Comparison of ENCODE assay signal across 29 cellular contexts in the genomic region with DNA sequence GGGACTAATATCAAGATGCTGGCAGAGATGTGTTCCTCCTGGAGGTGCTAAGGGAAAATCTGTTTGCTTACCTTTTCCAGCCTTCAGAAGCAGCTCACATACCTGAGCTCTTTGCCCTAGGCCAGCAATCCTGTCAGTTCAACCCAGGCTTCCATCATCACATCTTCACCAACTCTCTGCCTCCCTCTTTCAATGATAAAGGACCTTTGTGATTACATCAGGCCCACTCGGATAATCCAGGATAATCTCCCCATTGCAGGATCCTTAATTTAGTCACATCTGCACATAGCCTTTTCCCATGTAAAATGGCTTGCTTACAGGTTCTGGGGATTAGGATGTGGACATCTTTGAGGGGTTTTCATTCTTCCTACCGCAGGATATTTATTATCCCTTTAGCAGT.
"Had no signal": no experiment of that assay in that cellular context is flagged by ENCODE, and none has a peak within 500 bp of the region (broad histone marks: within the 10 kb centered on the region; RNA-seq: fewer than 3 reads in every experiment).

No MANE protein-coding gene starts in this region.

- DNase-seq: dorsolateral prefrontal cortex; effector CD8-positive, alpha-beta T cell; endodermal cell; foreskin fibroblast; gastrocnemius medialis; head of caudate nucleus; left ventricle myocardium superior; lower lobe of right lung; mucosa of descending colon; naive B cell; stimulated activated CD4-positive, alpha-beta T cell treated with anti-CD3 and anti-CD28 coated beads, Interleukin-12 subunit alpha, Interleukin-12 subunit beta, amount 100 ng/mL, for 4 hours; stimulated activated CD4-positive, alpha-beta T cell treated with anti-CD3 and anti-CD28 coated beads, Interleukin-1b, Interleukin-23, amount 100 ng/mL, for 48 hours; stimulated activated CD4-positive, alpha-beta T cell treated with anti-CD3 and anti-CD28 coated beads, Interleukin-4, amount 100 ng/mL, for 1 hour; stimulated activated CD8-positive, alpha-beta memory T cell treated with anti-CD3 and anti-CD28 coated beads, Interleukin-4, amount 100 ng/mL, for 48 hours; stimulated activated naive CD4-positive, alpha-beta T cell; stimulated activated naive CD8-positive, alpha-beta T cell treated with anti-CD3 and anti-CD28 coated beads, Interleukin-15, amount 100 ng/mL, for 72 hours; transverse colon; upper lobe of right lung; uterus had no signal

- H3K4me1 Mint-ChIP-seq: neural crest cell had no signal

- H3K4me3 Mint-ChIP-seq: endodermal cell; mesothelial cell of epicardium; naive B cell; natural killer cell treated with Interleukin-12 subunit alpha and Interleukin-12 subunit beta and Interleukin-15 and Interleukin-18, amount 100 ng/mL, for 72 hours; neural crest cell; stimulated activated naive CD8-positive, alpha-beta T cell treated with anti-CD3 and anti-CD28 coated beads, Interleukin-15, amount 100 ng/mL, for 72 hours had no signal

- H3K27me3 Mint-ChIP-seq: naive B cell; natural killer cell treated with Interleukin-12 subunit alpha and Interleukin-12 subunit beta and Interleukin-15 and Interleukin-18, amount 100 ng/mL, for 72 hours; stimulated activated naive CD8-positive, alpha-beta T cell treated with anti-CD3 and anti-CD28 coated beads, Interleukin-15, amount 100 ng/mL, for 72 hours had no signal

- H3K36me3 Mint-ChIP-seq: natural killer cell treated with Interleukin-12 subunit alpha and Interleukin-12 subunit beta and Interleukin-15 and Interleukin-18, amount 100 ng/mL, for 72 hours had no signal

- H3K4me1 ChIP-seq: gastrocnemius medialis, lower lobe of right lung, prostate gland, right atrium auricular region, transverse colon, upper lobe of right lung, uterus had no signal

- H3K9me3 ChIP-seq: gastrocnemius medialis, lower lobe of right lung, mucosa of descending colon, prostate gland, right atrium auricular region, suprapubic skin, transverse colon, upper lobe of right lung, uterus had no signal

- H3K9me3 Mint-ChIP-seq: endodermal cell; mesothelial cell of epicardium; naive B cell; natural killer cell treated with Interleukin-12 subunit alpha and Interleukin-12 subunit beta and Interleukin-15 and Interleukin-18, amount 100 ng/mL, for 72 hours; neural crest cell; stimulated activated naive CD8-positive, alpha-beta T cell treated with anti-CD3 and anti-CD28 coated beads, Interleukin-15, amount 100 ng/mL, for 72 hours had no signal

- H3K27ac ChIP-seq: dorsolateral prefrontal cortex, epithelial cell of prostate, gastrocnemius medialis, lower lobe of right lung, prostate gland, right atrium auricular region, suprapubic skin, transverse colon, upper lobe of right lung, uterus had no signal

- H3K27ac Mint-ChIP-seq: endodermal cell; naive B cell; natural killer cell treated with Interleukin-12 subunit alpha and Interleukin-12 subunit beta and Interleukin-15 and Interleukin-18, amount 100 ng/mL, for 72 hours; stimulated activated naive CD8-positive, alpha-beta T cell treated with anti-CD3 and anti-CD28 coated beads, Interleukin-15, amount 100 ng/mL, for 72 hours had no signal

- H3K4me3 ChIP-seq: dorsolateral prefrontal cortex, gastrocnemius medialis, lower lobe of right lung, mucosa of descending colon, prostate gland, right atrium auricular region, smooth muscle cell, suprapubic skin, transverse colon, upper lobe of right lung, uterus had no signal

- ATAC-seq: esophagus mucosa; gastrocnemius medialis; left ventricle myocardium superior; lower lobe of right lung; mucosa of descending colon; natural killer cell treated with Interleukin-12 subunit alpha and Interleukin-12 subunit beta and Interleukin-15 and Interleukin-18, amount 100 ng/mL, for 72 hours; sciatic nerve; stimulated activated naive CD8-positive, alpha-beta T cell treated with anti-CD3 and anti-CD28 coated beads, Interleukin-15, amount 100 ng/mL, for 72 hours; upper lobe of right lung had no signal

- H3K27me3 ChIP-seq: gastrocnemius medialis, right atrium auricular region, suprapubic skin, transverse colon, upper lobe of right lung, uterus had no signal

- H3K36me3 ChIP-seq: gastrocnemius medialis, prostate gland, uterus had no signal

- H3K4me2 ChIP-seq: smooth muscle cell had no signal
